8 cellular contexts compared by ENCODE assay signal in the genomic region with DNA sequence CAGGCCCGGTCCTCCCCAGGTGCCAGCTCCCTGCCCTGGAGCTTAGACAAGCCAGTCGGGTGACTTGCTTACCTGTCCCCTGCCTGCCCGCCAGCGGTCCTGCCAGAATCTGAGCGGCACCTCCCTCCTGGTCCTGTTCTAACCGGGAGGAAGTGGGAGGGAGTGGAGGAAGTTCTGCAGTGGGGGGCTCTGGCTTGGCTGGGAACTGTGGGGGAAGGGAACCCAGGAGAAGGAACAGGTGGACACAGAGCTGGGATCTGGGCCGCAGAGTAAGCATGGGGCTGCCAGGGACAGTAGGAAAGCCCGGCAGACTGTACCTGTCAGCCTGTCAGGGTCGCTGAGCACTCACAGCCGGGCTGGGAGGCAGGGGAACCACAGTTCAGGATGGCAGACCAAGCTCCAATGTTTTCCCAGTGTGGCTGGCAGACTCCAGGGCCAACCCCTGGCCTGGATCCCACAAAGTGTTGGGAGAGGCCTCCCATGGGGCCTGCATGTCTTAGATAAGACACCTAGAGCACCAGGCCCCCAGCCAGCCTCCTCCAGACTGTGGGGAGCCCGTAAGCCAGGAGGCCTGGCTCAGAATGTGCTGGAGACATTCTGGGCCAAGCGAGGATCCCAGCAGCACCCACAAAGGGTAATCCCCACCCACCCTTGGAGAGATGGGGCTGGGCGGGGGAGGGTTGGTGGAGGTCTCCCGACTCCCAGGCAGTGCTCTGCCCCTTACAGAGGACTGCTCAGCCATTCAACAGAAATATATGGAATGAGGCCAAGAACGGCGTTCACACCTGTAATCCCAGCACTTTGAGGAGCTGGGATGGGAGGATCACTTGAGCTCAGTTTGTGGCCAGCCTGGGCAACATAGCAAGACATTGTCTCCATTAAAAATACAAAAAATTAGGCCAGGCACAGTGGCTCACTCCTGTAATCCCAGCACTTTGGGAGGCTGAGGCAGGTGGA. TPM values are rescaled to one million over a fixed set of nuclear protein-coding genes. Genes with fewer than 3 reads are reported as not detected.
DNase-seq lines count a peak whose midpoint lies in the region; ATAC-seq and TF ChIP-seq lines count a peak whose summit lies in the region.

No MANE protein-coding gene starts in this region.

- ATAC-seq in GM23338: no peak
- peak; percentile 65 for ATAC-seq in left ventricle myocardium superior
- ATAC-seq in GM18520 (IDR thresholded peaks at IDR 0.05; ENCODE audit: unreplicated experiment): no peak
- no peak for ATAC-seq in GM19324 (IDR thresholded peaks at IDR 0.05; ENCODE audit: low FRiP score, unreplicated experiment)

- peak overlapping the region; percentile 93; the same call in 1 of the 3 replicates for H3K4me3 Mint-ChIP-seq in GM23338

- H3K27me3 Mint-ChIP-seq in GM23338 (ENCODE audit: insufficient read depth, low read depth, poor library complexity): peaks cover 22% of the 10 kb centered on the region

- H3K36me3 ChIP-seq in GM23338 (ENCODE audit: insufficient read depth) (no peaks in the 10 kb centered on the region), adipocyte (ENCODE audit: control insufficient read depth, insufficient read depth, low read length, severe bottlenecking) (no peaks in the 10 kb centered on the region), smooth muscle cell (ENCODE audit: low read depth) (no peaks in the 10 kb centered on the region)

- H3K9me3 Mint-ChIP-seq in GM23338: no peaks in the 10 kb centered on the region

- H2AFZ ChIP-seq in GM23338 (no peak overlapping the region), smooth muscle cell (ENCODE audit: low read depth) (no peak overlapping the region)

- TF ChIP-seq CTCF in GM23338 (conservative IDR thresholded peaks at IDR 0.05; ENCODE audit: low read depth in 2 of 2) (no peak), smooth muscle cell (IDR thresholded peaks at IDR 0.05; ENCODE audit: borderline replicate concordance, insufficient read depth, poor library complexity, severe bottlenecking) (no peak)

- H3K36me3 Mint-ChIP-seq in GM23338 (ENCODE audit: low read depth): no peaks in the 10 kb centered on the region

- no peaks in the 10 kb centered on the region for H3K9me2 ChIP-seq in GM23338 (ENCODE audit: insufficient read depth)

- H3K9me3 ChIP-seq in adipocyte (ENCODE audit: control insufficient read depth, low read length): no peaks in the 10 kb centered on the region
- H3K9me3 ChIP-seq in smooth muscle cell (replicated peaks; ENCODE audit: low read depth): no peaks in the 10 kb centered on the region

- peaks cover 42% of the 10 kb centered on the region for H3K79me2 ChIP-seq in GM23338 (replicated peaks; ENCODE audit: insufficient read depth)
- H3K79me2 ChIP-seq in smooth muscle cell (ENCODE audit: low read depth): peaks cover 77% of the 10 kb centered on the region

- no peak overlapping the region for H3K27ac Mint-ChIP-seq in GM23338

- H3K27me3 ChIP-seq in GM23338 (ENCODE audit: insufficient read depth) (no peaks in the 10 kb centered on the region), adipocyte (replicated peaks; ENCODE audit: control insufficient read depth, insufficient read depth, low read length) (no peaks in the 10 kb centered on the region), smooth muscle cell (ENCODE audit: low read depth) (no peaks in the 10 kb centered on the region)

- H3F3A ChIP-seq in GM23338 (replicated peaks; ENCODE audit: low read depth) (no peaks in the 10 kb centered on the region), smooth muscle cell (ENCODE audit: low read depth) (no peaks in the 10 kb centered on the region)

- H3K4me1 ChIP-seq in GM23338 (ENCODE audit: insufficient read depth) (peaks cover 13% of the 10 kb centered on the region), adipocyte (ENCODE audit: control insufficient read depth, insufficient read depth, low read length) (peaks cover 69% of the 10 kb centered on the region), smooth muscle cell (ENCODE audit: low read depth) (peaks cover 16% of the 10 kb centered on the region)

- H3K4me2 ChIP-seq in GM23338 (no peak overlapping the region), smooth muscle cell (peak overlapping the region; percentile 96)

- H3K9ac ChIP-seq in adipocyte (ENCODE audit: low read length): peak overlapping the region; percentile 97
- H3K9ac ChIP-seq in smooth muscle cell (ENCODE audit: low read depth): no peak overlapping the region

- H3K27ac ChIP-seq in GM23338 (ENCODE audit: low read depth): no peak overlapping the region
- peak overlapping the region; percentile 67 for H3K27ac ChIP-seq in smooth muscle cell (ENCODE audit: low read depth)

- intact Hi-C loops in left ventricle myocardium superior (cut with micrococcal nuclease): no loop called here

- H3K4me3 ChIP-seq in GM23338: no peak overlapping the region
- H3K4me3 ChIP-seq in adipocyte (ENCODE audit: low read length): peak overlapping the region; percentile 90
- no peak overlapping the region for H3K4me3 ChIP-seq in smooth muscle cell

- WGBS in smooth muscle cell (ENCODE audit: low lambda C conversion rate): 80% methylated on average over 16 of the region's 16 CpGs

- DNase-seq in GM23338 (ENCODE audit: low spot score) (no peak), adipocyte (ENCODE audit: low read depth) (no peak), left ventricle myocardium superior (peak; percentile 89), smooth muscle cell (lab: John Stamatoyannopoulos, UW; ENCODE audit: unreplicated experiment) (no peak), LoVo (ENCODE audit: low spot score) (no peak), dermis blood vessel endothelial cell (no peak)

- peaks cover 9% of the 10 kb centered on the region for H4K20me1 ChIP-seq in GM23338 (replicated peaks; ENCODE audit: insufficient read depth)
- H4K20me1 ChIP-seq in smooth muscle cell (ENCODE audit: low read depth): peaks cover 67% of the 10 kb centered on the region

- H3K4me1 Mint-ChIP-seq in GM23338: peaks cover 25% of the 10 kb centered on the region

TF ChIP-seq in GM23338, 12 proteins besides CTCF, POLR2A, EP300 and RAD21 (continues in another document):
- TF ChIP-seq NANOG (IDR thresholded peaks at IDR 0.05; ENCODE audit: borderline replicate concordance) (no peak), ETS1 (IDR thresholded peaks at IDR 0.05) (no peak), STAT1 (IDR thresholded peaks at IDR 0.05; ENCODE audit: unreplicated experiment) (no peak), EZH2 (IDR thresholded peaks at IDR 0.05; ENCODE audit: low read depth, unreplicated experiment) (no peak), CREB1 (CRISPR knock-in tag; IDR thresholded peaks at IDR 0.05; ENCODE audit: low read depth) (no peak), POLR2AphosphoS5 (IDR thresholded peaks at IDR 0.05; ENCODE audit: low read depth) (no peak)
- TF ChIP-seq, protein P1, sequence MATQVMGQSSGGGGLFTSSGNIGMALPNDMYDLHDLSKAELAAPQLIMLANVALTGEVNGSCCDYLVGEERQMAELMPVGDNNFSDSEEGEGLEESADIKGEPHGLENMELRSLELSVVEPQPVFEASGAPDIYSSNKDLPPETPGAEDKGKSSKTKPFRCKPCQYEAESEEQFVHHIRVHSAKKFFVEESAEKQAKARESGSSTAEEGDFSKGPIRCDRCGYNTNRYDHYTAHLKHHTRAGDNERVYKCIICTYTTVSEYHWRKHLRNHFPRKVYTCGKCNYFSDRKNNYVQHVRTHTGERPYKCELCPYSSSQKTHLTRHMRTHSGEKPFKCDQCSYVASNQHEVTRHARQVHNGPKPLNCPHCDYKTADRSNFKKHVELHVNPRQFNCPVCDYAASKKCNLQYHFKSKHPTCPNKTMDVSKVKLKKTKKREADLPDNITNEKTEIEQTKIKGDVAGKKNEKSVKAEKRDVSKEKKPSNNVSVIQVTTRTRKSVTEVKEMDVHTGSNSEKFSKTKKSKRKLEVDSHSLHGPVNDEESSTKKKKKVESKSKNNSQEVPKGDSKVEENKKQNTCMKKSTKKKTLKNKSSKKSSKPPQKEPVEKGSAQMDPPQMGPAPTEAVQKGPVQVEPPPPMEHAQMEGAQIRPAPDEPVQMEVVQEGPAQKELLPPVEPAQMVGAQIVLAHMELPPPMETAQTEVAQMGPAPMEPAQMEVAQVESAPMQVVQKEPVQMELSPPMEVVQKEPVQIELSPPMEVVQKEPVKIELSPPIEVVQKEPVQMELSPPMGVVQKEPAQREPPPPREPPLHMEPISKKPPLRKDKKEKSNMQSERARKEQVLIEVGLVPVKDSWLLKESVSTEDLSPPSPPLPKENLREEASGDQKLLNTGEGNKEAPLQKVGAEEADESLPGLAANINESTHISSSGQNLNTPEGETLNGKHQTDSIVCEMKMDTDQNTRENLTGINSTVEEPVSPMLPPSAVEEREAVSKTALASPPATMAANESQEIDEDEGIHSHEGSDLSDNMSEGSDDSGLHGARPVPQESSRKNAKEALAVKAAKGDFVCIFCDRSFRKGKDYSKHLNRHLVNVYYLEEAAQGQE (IDR thresholded peaks at IDR 0.05; ENCODE audit: unreplicated experiment): no peak

RNA-seq across cellular contexts. Expression of gene CYB5R3, which starts 2.3 kb away (rescaled TPM):
- total RNA-seq in GM23338 (2014; rRNA removed; shearing (Covaris generic)): 66.4 and 76.2 TPM in 2 replicates
- polyA plus RNA-seq in GM23338 (2016; fragmentation: Nextera tagmentation; extraction: Ambion mirVana) (66.8 and 76.9 TPM in 2 replicates), smooth muscle cell (321 and 365 TPM in 2 replicates)
- total RNA-seq in left ventricle myocardium superior (283 TPM), smooth muscle cell (76.8 and 78.2 TPM in 2 replicates), dermis blood vessel endothelial cell (139 and 192 TPM in 2 replicates)

RNA-seq across cellular contexts. Expression of gene ATP5MGL, which starts 6.4 kb away (rescaled TPM):
- not detected in 2 replicates for total RNA-seq in GM23338 (2014; rRNA removed; shearing (Covaris generic))
- polyA plus RNA-seq in GM23338 (2016; fragmentation: Nextera tagmentation; extraction: Ambion mirVana) (0.30 and 0.53 TPM in 2 replicates), smooth muscle cell (0.41 TPM in 1 of 2 replicates, not detected in the other)
- total RNA-seq in left ventricle myocardium superior (0.55 TPM), smooth muscle cell (1.3 and 2.8 TPM in 2 replicates), dermis blood vessel endothelial cell (0.47 TPM in 1 of 2 replicates, not detected in the other)

RNA-seq across cellular contexts. Expression of gene POLDIP3, which starts 32.2 kb away (rescaled TPM):
- 49.0 and 54.3 TPM in 2 replicates for total RNA-seq in GM23338 (2014; rRNA removed; shearing (Covaris generic))
- polyA plus RNA-seq in GM23338 (2016; fragmentation: Nextera tagmentation; extraction: Ambion mirVana) (34.3 and 38.2 TPM in 2 replicates), smooth muscle cell (45.5 and 49.4 TPM in 2 replicates)
- total RNA-seq in left ventricle myocardium superior (39.4 TPM), smooth muscle cell (27.8 and 31.1 TPM in 2 replicates), dermis blood vessel endothelial cell (27.9 and 43.3 TPM in 2 replicates)
